8 cellular contexts compared by ENCODE assay signal in genomic region chr17:81241648-81242420, GRCh38. TPM values are rescaled to one million over a fixed set of nuclear protein-coding genes. Genes with fewer than 3 reads are reported as not detected.
DNase-seq lines count a peak whose midpoint lies in the region; ATAC-seq and TF ChIP-seq lines count a peak whose summit lies in the region.

No MANE protein-coding gene starts in this region.

- no peaks in the 10 kb centered on the region for H3K27me3 ChIP-seq in heart right ventricle

- TF ChIP-seq POLR2A in GM18505 (IDR thresholded peaks at IDR 0.05; ENCODE audit: borderline replicate concordance, extremely low read depth, insufficient read depth, insufficient read length) = peak; percentile 25

- H3K36me3 ChIP-seq in heart right ventricle = peaks cover 0 to 33% (median 0%) of the 10 kb centered on the region in 9 donors

- intact Hi-C loops in heart right ventricle (cut with DNase I) = loop anchor here in 9 of 10 donors (1.0 to 10.0 kb wide), 4 partner anchors 99 to 217 kb away; no protein-coding TSS in a partner anchor

- 39 to 47% methylated on average over 26 of the region's 26 CpGs for WGBS in heart right ventricle, 2 donors

- no peak overlapping the region for H3K4me3 ChIP-seq in heart right ventricle

- TF ChIP-seq CTCF in heart right ventricle (IDR thresholded peaks at IDR 0.05) = peak; percentile 66 to 85 (median 81)

- no peak overlapping the region for H3K27ac ChIP-seq in heart right ventricle

- no peaks in the 10 kb centered on the region for H3K9me3 ChIP-seq in heart right ventricle

- ATAC-seq in GM18505 (IDR thresholded peaks at IDR 0.05; ENCODE audit: unreplicated experiment) (no peak), heart right ventricle (peak in 2 of 8 donors; percentile 4 to 14), GM19455 (IDR thresholded peaks at IDR 0.05; ENCODE audit: unreplicated experiment) (no peak)

- DNase-seq in AML-193 (lab: John Stamatoyannopoulos, UW) (peak; percentile 43 to 50), heart right ventricle (peak; percentile 44 to 60), NCI-H128 (lab: John Stamatoyannopoulos, UW; ENCODE audit: unreplicated experiment) (no peak)
- DNase-seq in activated naive CD4-positive, alpha-beta T cell (lab: John Stamatoyannopoulos, UW) = peak; percentile 27 to 52 (median 48)
- peak; percentile 68 for DNase-seq in stimulated activated CD4-positive, alpha-beta T cell treated with anti-CD3 and anti-CD28 coated beads, Interleukin-15, amount 100 ng/mL, for 24 hours

- peaks cover 10 to 42% (median 30%) of the 10 kb centered on the region in 9 donors for H3K4me1 ChIP-seq in heart right ventricle

TF ChIP-seq in PFSK-1, 5 proteins besides CTCF, POLR2A, EP300 and RAD21:
- TF ChIP-seq SIN3A (IDR thresholded peaks at IDR 0.05; ENCODE audit: borderline replicate concordance, insufficient read depth, low read length) = no peak
- no peak for TF ChIP-seq TAF1 (IDR thresholded peaks at IDR 0.05; ENCODE audit: borderline replicate concordance, insufficient read depth, low read length)
- TF ChIP-seq REST (IDR thresholded peaks at IDR 0.05; ENCODE audit: insufficient read depth in 1 of 2, low read depth in 2 of 2, low read length in 2 of 2) = no peak
- TF ChIP-seq POLR2AphosphoS5 (IDR thresholded peaks at IDR 0.05; ENCODE audit: low read depth, low read length) = peak; percentile 9; the same call in 1 of the 2 replicates

RNA-seq across cellular contexts. Expression of gene NDUFAF8, which starts 2.7 kb away (rescaled TPM):
- polyA plus RNA-seq in PFSK-1 (2012; ENCODE audit: insufficient read length, low read depth) = 109 TPM
- total RNA-seq in heart right ventricle = 10 to 100 TPM; 49.6 to 74.8 (median 58.9) TPM
- polyA plus RNA-seq in heart right ventricle = 10 to 100 TPM; 41.5 to 68.0 TPM

RNA-seq across cellular contexts. Expression of gene TEPSIN, which starts 3.0 kb away (rescaled TPM):
- polyA plus RNA-seq in PFSK-1 (2012; ENCODE audit: insufficient read length, low read depth) = 48.5 TPM
- 10 to 100 TPM in 4 of 10 donors, 1 to 10 TPM in 6; 6.2 to 21.4 (median 9.2) TPM for total RNA-seq in heart right ventricle
- 10 to 100 TPM; 12.5 to 30.4 TPM for polyA plus RNA-seq in heart right ventricle

RNA-seq across cellular contexts. Expression of gene CEP131, which starts 19.1 kb away (rescaled TPM):
- polyA plus RNA-seq in PFSK-1 (2012; ENCODE audit: insufficient read length, low read depth) = 129 TPM
- total RNA-seq in heart right ventricle = 10 to 100 TPM in 1 of 10 donors, 1 to 10 TPM in 9; 6.4 to 14.4 (median 7.6) TPM
- polyA plus RNA-seq in heart right ventricle = 10 to 100 TPM in 1 of 2 donors, 1 to 10 TPM in 1; 8.8 to 20.9 TPM

RNA-seq across cellular contexts. Expression of gene SLC38A10, which starts 53.3 kb away (rescaled TPM):
- polyA plus RNA-seq in PFSK-1 (2012; ENCODE audit: insufficient read length, low read depth) = 73.0 TPM
- total RNA-seq in heart right ventricle = 10 to 100 TPM; 27.8 to 50.0 (median 37.9) TPM
- 10 to 100 TPM; 56.0 to 56.2 TPM for polyA plus RNA-seq in heart right ventricle
